Comparison of ENCODE assay signal across 12 cellular contexts in the genomic region with DNA sequence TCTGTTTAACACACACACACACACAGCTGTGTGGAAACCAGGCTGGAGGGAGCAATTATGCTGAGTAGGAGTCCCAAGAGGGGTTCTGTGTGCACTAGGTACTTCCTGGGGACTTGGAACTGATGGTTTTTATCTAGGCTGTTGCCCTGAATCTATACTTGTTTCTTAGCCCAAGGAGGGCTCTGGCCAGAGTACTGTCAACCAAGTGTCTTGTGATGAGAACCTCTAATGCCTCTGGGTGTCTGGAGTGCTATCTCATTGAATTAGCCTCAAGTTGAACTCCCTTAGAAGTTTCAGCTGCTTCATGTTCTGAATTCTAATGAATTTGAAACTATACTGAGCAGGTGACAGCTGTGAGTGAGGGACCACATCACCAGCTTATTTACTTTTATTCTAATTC. TPM values are rescaled to one million over a fixed set of nuclear protein-coding genes. Genes with fewer than 3 reads are reported as not detected.
A peak's percentile ranks its signal among the peaks of the same experiment; 100 is the strongest.
DNase-seq lines count a peak whose midpoint lies in the region; ATAC-seq and TF ChIP-seq lines count a peak whose summit lies in the region.
"Had no signal": no experiment of that assay in that cellular context is flagged by ENCODE, and none has a peak within 500 bp of the region (broad histone marks: within the 10 kb centered on the region; RNA-seq: fewer than 3 reads in every experiment).

No MANE protein-coding gene starts in this region.

- no peaks in the 10 kb centered on the region for H3K9me3 ChIP-seq in tibial artery

- CTCF ChIA-PET in activated CD4-positive, alpha-beta T cell treated with anti-CD3 and anti-CD28 coated beads, Interleukin-2, amount 10 ng/mL, durations not matched to agents 7 days and 5 days (lab: Charles Lee), result no interaction called here

- no peak overlapping the region for H3K4me3 Mint-ChIP-seq in memory B cell
- H3K4me3 Mint-ChIP-seq in activated CD4-positive, alpha-beta T cell treated with anti-CD3 and anti-CD28 coated beads, Interleukin-2, amount 10 ng/mL, durations not matched to agents 7 days and 5 days, result no peak overlapping the region
- H3K4me3 Mint-ChIP-seq: activated naive CD8-positive, alpha-beta T cell treated with anti-CD3 and anti-CD28 coated beads, Interleukin-2, amount 10 ng/mL, durations not matched to agents 7 days and 5 days; dendritic cell treated with granulocyte-macrophage colony-stimulating factor and Interleukin-4, amounts not matched to agents 40 ng/mL and 50 ng/mL, for 4 days had no signal

- no peak for TF ChIP-seq CTCF in tibial artery (IDR thresholded peaks at IDR 0.05)

- H3K27ac ChIP-seq in tibial artery, result no peak overlapping the region
- H3K27ac ChIP-seq: skin epidermis had no signal

- no peaks in the 10 kb centered on the region for H3K36me3 ChIP-seq in tibial artery

- peaks cover 0 to 7% (median 3%) of the 10 kb centered on the region in 4 donors for H3K4me1 ChIP-seq in tibial artery

- H3K9me3 Mint-ChIP-seq in memory B cell, result no peaks in the 10 kb centered on the region
- no peaks in the 10 kb centered on the region for H3K9me3 Mint-ChIP-seq in activated CD4-positive, alpha-beta T cell treated with anti-CD3 and anti-CD28 coated beads, Interleukin-2, amount 10 ng/mL, durations not matched to agents 7 days and 5 days
- H3K9me3 Mint-ChIP-seq: dendritic cell treated with granulocyte-macrophage colony-stimulating factor and Interleukin-4, amounts not matched to agents 40 ng/mL and 50 ng/mL, for 4 days had no signal

- ATAC-seq in GM18907 (IDR thresholded peaks at IDR 0.05; ENCODE audit: unreplicated experiment), result peak; percentile 81
- ATAC-seq in HG03066 (IDR thresholded peaks at IDR 0.05; ENCODE audit: low read depth, unreplicated experiment), result peak; percentile 77
- ATAC-seq in memory B cell (ENCODE audit: low read depth), result peak; percentile 75
- no peak for ATAC-seq in sciatic nerve

- H3K4me3 ChIP-seq in tibial artery, result no peak overlapping the region
- H3K4me3 ChIP-seq: skin epidermis had no signal

- POLR2A ChIA-PET in activated CD4-positive, alpha-beta T cell treated with anti-CD3 and anti-CD28 coated beads, Interleukin-2, amount 10 ng/mL, durations not matched to agents 7 days and 5 days (lab: Charles Lee), result no interaction called here

- peak overlapping the region; percentile 70 for H3K27ac Mint-ChIP-seq in memory B cell
- no peak overlapping the region for H3K27ac Mint-ChIP-seq in activated CD4-positive, alpha-beta T cell treated with anti-CD3 and anti-CD28 coated beads, Interleukin-2, amount 10 ng/mL, durations not matched to agents 7 days and 5 days
- H3K27ac Mint-ChIP-seq: activated naive CD8-positive, alpha-beta T cell treated with anti-CD3 and anti-CD28 coated beads, Interleukin-2, amount 10 ng/mL, durations not matched to agents 7 days and 5 days; dendritic cell treated with granulocyte-macrophage colony-stimulating factor and Interleukin-4, amounts not matched to agents 40 ng/mL and 50 ng/mL, for 4 days had no signal

- peaks cover 4% of the 10 kb centered on the region for H3K36me3 Mint-ChIP-seq in memory B cell
- no peaks in the 10 kb centered on the region for H3K36me3 Mint-ChIP-seq in activated CD4-positive, alpha-beta T cell treated with anti-CD3 and anti-CD28 coated beads, Interleukin-2, amount 10 ng/mL, durations not matched to agents 7 days and 5 days (ENCODE audit: low read depth)
- H3K36me3 Mint-ChIP-seq: activated naive CD8-positive, alpha-beta T cell treated with anti-CD3 and anti-CD28 coated beads, Interleukin-2, amount 10 ng/mL, durations not matched to agents 7 days and 5 days had no signal

- H3K4me1 Mint-ChIP-seq in memory B cell, result peaks cover 35% of the 10 kb centered on the region
- no peaks in the 10 kb centered on the region for H3K4me1 Mint-ChIP-seq in activated CD4-positive, alpha-beta T cell treated with anti-CD3 and anti-CD28 coated beads, Interleukin-2, amount 10 ng/mL, durations not matched to agents 7 days and 5 days
- H3K4me1 Mint-ChIP-seq: activated naive CD8-positive, alpha-beta T cell treated with anti-CD3 and anti-CD28 coated beads, Interleukin-2, amount 10 ng/mL, durations not matched to agents 7 days and 5 days had no signal

- no peaks in the 10 kb centered on the region for H3K27me3 Mint-ChIP-seq in memory B cell
- no peaks in the 10 kb centered on the region for H3K27me3 Mint-ChIP-seq in activated CD4-positive, alpha-beta T cell treated with anti-CD3 and anti-CD28 coated beads, Interleukin-2, amount 10 ng/mL, durations not matched to agents 7 days and 5 days
- H3K27me3 Mint-ChIP-seq: activated naive CD8-positive, alpha-beta T cell treated with anti-CD3 and anti-CD28 coated beads, Interleukin-2, amount 10 ng/mL, durations not matched to agents 7 days and 5 days; dendritic cell treated with granulocyte-macrophage colony-stimulating factor and Interleukin-4, amounts not matched to agents 40 ng/mL and 50 ng/mL, for 4 days had no signal

- H3K27me3 ChIP-seq in tibial artery, result no peaks in the 10 kb centered on the region

- DNase-seq in NCI-H2107 (lab: John Stamatoyannopoulos, UW) (peak; percentile 15), memory B cell (ENCODE audit: low spot score in 2 of 2) (no peak), globus pallidus (ENCODE audit: low spot score) (no peak), tibial artery (no peak), sciatic nerve (ENCODE audit: low spot score) (no peak)
- DNase-seq in activated CD4-positive, alpha-beta T cell treated with anti-CD3 and anti-CD28 coated beads, Interleukin-2, amount 10 ng/mL, durations not matched to agents 7 days and 5 days, result no peak
- DNase-seq: activated naive CD8-positive, alpha-beta T cell treated with anti-CD3 and anti-CD28 coated beads, Interleukin-2, amount 10 ng/mL, durations not matched to agents 7 days and 5 days; stimulated activated CD8-positive, alpha-beta memory T cell treated with anti-CD3 and anti-CD28 coated beads, Interleukin-4, amount 100 ng/mL, for 48 hours had no signal

- intact Hi-C loops in tibial artery (cut with DNase I; ENCODE audit: low total_unique reads) (no loop called here), sciatic nerve (cut with DNase I) (no loop called here)

RNA-seq across cellular contexts. Expression of gene ARHGAP24, which starts 16.6 kb away (rescaled TPM):
- total RNA-seq in activated CD4-positive, alpha-beta T cell treated with anti-CD3 and anti-CD28 coated beads, Interleukin-2, amount 10 ng/mL, durations not matched to agents 7 days and 5 days, result not detected
- total RNA-seq in sciatic nerve, result 87.6 TPM

Comparison
In these comparisons a context has a peak if more than half of its experiments do, and no peak if none do; other contexts are left out.
1. RNA of gene ARHGAP24, which starts 16.6 kb away (total RNA-seq): 87.6 TPM in sciatic nerve (single experiment); not detected in activated CD4-positive, alpha-beta T cell treated with anti-CD3 and anti-CD28 coated beads, Interleukin-2, amount 10 ng/mL, durations not matched to agents 7 days and 5 days; every median in the first group is over 10 times any median in the second.